ENCODE assay signal across 22 cellular contexts in the genomic region with DNA sequence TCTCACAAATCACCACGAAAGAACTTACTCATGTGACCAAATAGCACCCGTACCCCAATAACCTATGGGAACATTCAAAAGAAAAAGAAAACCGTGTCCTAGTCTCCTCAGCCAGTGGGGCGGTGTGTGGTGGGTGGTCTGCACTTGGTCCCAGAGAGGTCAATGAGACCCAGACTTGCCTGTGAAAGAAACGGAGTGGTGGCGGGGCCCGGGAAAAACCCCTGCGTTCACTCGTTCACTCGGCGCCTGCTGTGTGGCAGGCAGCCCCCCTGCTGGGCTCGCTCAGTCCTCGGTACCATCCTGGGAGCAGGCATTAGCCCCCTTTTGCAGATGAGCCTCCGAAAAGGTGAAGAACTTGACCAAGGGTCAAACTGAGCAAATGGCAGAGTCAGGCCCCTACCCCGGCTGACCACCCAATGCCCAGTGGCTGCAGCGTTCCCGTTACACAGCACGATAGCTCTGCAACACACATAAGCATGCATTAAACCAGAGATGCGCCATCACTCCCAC. TPM values are rescaled to one million over a fixed set of nuclear protein-coding genes. Genes with fewer than 3 reads are reported as not detected.
"Had no signal": no experiment of that assay in that cellular context is flagged by ENCODE, and none has a peak within 500 bp of the region (broad histone marks: within the 10 kb centered on the region; RNA-seq: fewer than 3 reads in every experiment).

No MANE protein-coding gene starts in this region.

- H3K27ac ChIP-seq: VCaP had no signal

- DNase-seq: activated CD4-positive, alpha-beta T cell treated with anti-CD3 and anti-CD28 coated beads for 4 hours; activated CD4-positive, alpha-beta T cell treated with anti-CD3 and anti-CD28 coated beads, Interleukin-2, amount 50 U/mL, for 4 hours; activated CD4-positive, CD25-positive, alpha-beta regulatory T cell; activated CD8-positive, alpha-beta memory T cell treated with anti-CD3 and anti-CD28 coated beads, Interleukin-2, amount 10 ng/mL, durations not matched to agents 7 days and 5 days; activated effector memory CD4-positive, alpha-beta T cell treated with anti-CD3 and anti-CD28 coated beads, Interleukin-2, amount 50 U/mL, for 16 hours; activated naive CD4-positive, alpha-beta T cell treated with Interleukin-2 at 50 U/mL for 16 hours; activated naive CD8-positive, alpha-beta T cell treated with anti-CD3 and anti-CD28 coated beads, Interleukin-2, amount 50 U/mL, for 24 hours; activated T-cell treated with anti-CD3 and anti-CD28 coated beads, Interleukin-2, amount 50 U/mL, for 24 hours; amniotic stem cell; MM.1S; NCI-H1105; NCI-H1436; NCI-H187; NCI-H2081; NCI-H446; NCI-H524; SHP77 treated with DMSO at 0.1 percent for 48 hours; T-helper 1 cell had no signal

- ATAC-seq: activated CD8-positive, alpha-beta memory T cell treated with anti-CD3 and anti-CD28 coated beads, Interleukin-2, amount 10 ng/mL, durations not matched to agents 7 days and 5 days; activated naive CD4-positive, alpha-beta T cell treated with anti-CD3 and anti-CD28 coated beads, Interleukin-2, amount 50 U/mL, for 72 hours; activated naive CD8-positive, alpha-beta T cell treated with anti-CD3 and anti-CD28 coated beads, Interleukin-2, amount 50 U/mL, for 24 hours had no signal

RNA-seq across cellular contexts. Expression of a gene that starts 36.0 kb away (rescaled TPM):
- total RNA-seq: activated CD8-positive, alpha-beta memory T cell treated with anti-CD3 and anti-CD28 coated beads, Interleukin-2, amount 10 ng/mL, durations not matched to agents 7 days and 5 days; activated naive CD4-positive, alpha-beta T cell treated with anti-CD3 and anti-CD28 coated beads, Interleukin-2, amount 50 U/mL, for 72 hours; astrocyte; T-helper 2 cell treated with Interferon-gamma antibody and Interleukin-4, amounts not matched to agents 100 ng/mL and 5 ng/mL, for 36 hours had no signal

RNA-seq across cellular contexts. Expression of a gene that starts 41.2 kb away (rescaled TPM):
- total RNA-seq: activated CD8-positive, alpha-beta memory T cell treated with anti-CD3 and anti-CD28 coated beads, Interleukin-2, amount 10 ng/mL, durations not matched to agents 7 days and 5 days; activated naive CD4-positive, alpha-beta T cell treated with anti-CD3 and anti-CD28 coated beads, Interleukin-2, amount 50 U/mL, for 72 hours; astrocyte; T-helper 2 cell treated with Interferon-gamma antibody and Interleukin-4, amounts not matched to agents 100 ng/mL and 5 ng/mL, for 36 hours had no signal
